In genomic region chr7:155352753-155353115, GRCh38 we compare ENCODE assay signal across 20 cellular contexts.
"Had no signal": no experiment of that assay in that cellular context is flagged by ENCODE, and none has a peak within 500 bp of the region (broad histone marks: within the 10 kb centered on the region; RNA-seq: fewer than 3 reads in every experiment).

No MANE protein-coding gene starts in this region.

- H3K4me3 ChIP-seq: K562 had no signal

- DNase-seq: Kasumi-1, MV-4-11, NCI-H1048, NCI-H1105, NCI-H1417, NCI-H1436 treated with DMSO at 0.1 percent for 48 hours, NCI-H1694, NCI-H187 treated with DMSO at 0.1 percent for 48 hours, NCI-H2029 treated with DMSO at 0.1 percent for 48 hours, NCI-H2107, NCI-H2227 treated with DMSO at 0.1 percent for 48 hours, NCI-H524, NCI-H69, NCI-H774, RPMI8226, SHP77 had no signal

- ATAC-seq: K562, SK-N-SH treated with all-trans-retinoic acid at 6 μM for 48 hours had no signal

- H3K4me2 ChIP-seq: KMS-11 had no signal

- H3K9ac ChIP-seq: KMS-11 had no signal

- H3K27ac ChIP-seq: HL-60, KMS-11 had no signal
